In the genomic region with DNA sequence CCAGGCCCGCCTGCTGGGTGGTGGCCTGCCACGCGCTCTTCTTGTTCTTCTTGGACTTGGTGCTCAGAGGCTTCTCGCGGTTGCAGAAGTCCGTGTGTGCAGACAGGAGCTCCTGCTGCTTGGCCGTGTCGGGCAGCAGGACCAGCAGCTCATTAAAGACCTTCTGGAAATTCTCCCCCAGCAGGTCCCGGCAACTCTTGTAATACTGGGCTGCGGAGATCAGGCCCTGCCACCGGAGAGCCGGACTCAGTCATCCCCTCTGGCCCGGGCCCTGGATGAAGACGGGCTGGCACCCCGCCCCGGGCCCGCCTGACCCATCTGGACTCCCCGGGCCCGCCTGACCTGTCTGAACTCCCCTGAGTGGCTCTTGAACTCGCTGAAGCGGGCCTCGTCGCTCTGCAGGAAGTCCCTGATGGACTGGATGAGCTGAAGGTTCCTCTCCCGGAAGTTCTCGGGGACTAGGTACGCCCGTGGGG, we compare ENCODE assay signal across 14 cellular contexts. TPM values are rescaled to one million over a fixed set of nuclear protein-coding genes. Genes with fewer than 3 reads are reported as not detected.
"Had no signal": no experiment of that assay in that cellular context is flagged by ENCODE, and none has a peak within 500 bp of the region (broad histone marks: within the 10 kb centered on the region; RNA-seq: fewer than 3 reads in every experiment).

No MANE protein-coding gene starts in this region.

- DNase-seq: activated CD4-positive, alpha-beta T cell treated with anti-CD3 and anti-CD28 coated beads, Interleukin-2, amount 50 U/mL, for 1 hour; activated naive CD4-positive, alpha-beta T cell treated with anti-CD3 and anti-CD28 coated beads, Interleukin-2, amount 10 ng/mL, durations not matched to agents 7 days and 5 days; heart right ventricle; left colon; midbrain; sigmoid colon; SW 1271 had no signal

- H3K9me3 Mint-ChIP-seq: activated naive CD4-positive, alpha-beta T cell treated with anti-CD3 and anti-CD28 coated beads, Interleukin-2, amount 10 ng/mL, durations not matched to agents 7 days and 5 days; activated T-helper 2 cell treated with anti-CD3 and anti-CD28 coated beads, Interferon-gamma antibody, Interleukin-2, Interleukin-4, amounts not matched to agents 10 μg/mL and 5 μg/mL and 100 μg/mL, durations not matched to agents 14 hours and 24 hours and 36 hours; neural crest cell had no signal

- H3K4me3 Mint-ChIP-seq: activated naive CD4-positive, alpha-beta T cell treated with anti-CD3 and anti-CD28 coated beads, Interleukin-2, amount 10 ng/mL, durations not matched to agents 7 days and 5 days; neural crest cell had no signal

- H3K9me3 ChIP-seq: adrenal gland, heart right ventricle, sigmoid colon, spleen had no signal

- ATAC-seq: left colon had no signal

- H3K27ac Mint-ChIP-seq: activated naive CD4-positive, alpha-beta T cell treated with anti-CD3 and anti-CD28 coated beads, Interleukin-2, amount 10 ng/mL, durations not matched to agents 7 days and 5 days; activated T-helper 2 cell treated with anti-CD3 and anti-CD28 coated beads, Interferon-gamma antibody, Interleukin-2, Interleukin-4, amounts not matched to agents 10 μg/mL and 5 μg/mL and 100 μg/mL, durations not matched to agents 14 hours and 24 hours and 36 hours had no signal

- H3K4me1 Mint-ChIP-seq: neural crest cell had no signal

- H3K27ac ChIP-seq: cardiac muscle cell, heart right ventricle had no signal

- H3K4me3 ChIP-seq: adrenal gland, cardiac muscle cell, heart right ventricle, sigmoid colon, spleen had no signal

- FAIRE-seq: frontal cortex, urothelium cell line had no signal

- H3K27me3 ChIP-seq: adrenal gland, cardiac muscle cell, heart right ventricle, spleen had no signal

RNA-seq across cellular contexts. Expression of gene NOXO1, which starts 17.1 kb away (rescaled TPM):
- total RNA-seq: heart right ventricle, sigmoid colon had no signal

RNA-seq across cellular contexts. Expression of gene NPW, which starts 21.2 kb away (rescaled TPM):
- total RNA-seq: frontal cortex, sigmoid colon had no signal
